ENCODE assay signal across 19 cellular contexts in the genomic region with DNA sequence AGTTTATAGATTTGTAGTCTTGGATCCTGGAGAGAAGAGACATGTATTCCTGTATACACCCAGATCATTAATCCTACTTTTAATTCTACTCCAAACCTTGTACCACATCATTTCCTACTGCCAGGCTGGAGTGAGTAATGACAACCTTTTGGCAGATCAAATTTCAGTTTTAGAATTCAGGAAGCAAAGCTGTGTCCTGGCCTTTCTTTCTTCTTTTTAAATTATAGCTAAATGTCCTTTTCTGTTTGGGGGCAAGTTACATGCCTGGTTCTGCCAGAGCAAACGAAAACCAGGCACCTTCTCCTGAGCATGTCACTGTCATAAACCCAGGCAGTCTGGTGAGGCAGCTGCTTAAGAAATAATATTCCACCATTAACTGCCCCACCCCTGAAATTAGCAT. TPM values are rescaled to one million over a fixed set of nuclear protein-coding genes. Genes with fewer than 3 reads are reported as not detected.
DNase-seq lines count a peak whose midpoint lies in the region; ATAC-seq and TF ChIP-seq lines count a peak whose summit lies in the region.
"Had no signal": no experiment of that assay in that cellular context is flagged by ENCODE, and none has a peak within 500 bp of the region (broad histone marks: within the 10 kb centered on the region; RNA-seq: fewer than 3 reads in every experiment).

No MANE protein-coding gene starts in this region.

- H3K9me3 Mint-ChIP-seq in neural progenitor cell: peaks cover 2% of the 10 kb centered on the region
- H3K9me3 Mint-ChIP-seq: activated CD4-positive, alpha-beta T cell treated with anti-CD3 and anti-CD28 coated beads, Interleukin-2, amount 10 ng/mL, durations not matched to agents 7 days and 5 days; activated T-cell treated with anti-CD3 and anti-CD28 coated beads, Interleukin-2, amount 50 U/mL, for 24 hours; IgD-negative memory B cell; memory B cell; stimulated activated naive CD8-positive, alpha-beta T cell treated with anti-CD3 and anti-CD28 coated beads, Interleukin-15, Interleukin-2, amounts not matched to agents 100 ng/mL and 50 ng/mL, for 24 hours had no signal

- H3K36me3 ChIP-seq in cardiac muscle cell (no peaks in the 10 kb centered on the region), heart right ventricle (peaks cover 0 to 4% (median 0%) of the 10 kb centered on the region in 9 donors), SK-N-SH (replicated peaks in 1 of 2; ENCODE audit: control insufficient read depth in 1 of 2, insufficient read depth in 2 of 2, low read length in 1 of 2) (peaks cover 0 to 3% of the 10 kb centered on the region in 2 experiments), neural progenitor cell (no peaks in the 10 kb centered on the region)
- H3K36me3 ChIP-seq: vagina had no signal

- H4K20me1 ChIP-seq in SK-N-SH (ENCODE audit: insufficient read depth) (no peaks in the 10 kb centered on the region; the same call in 1 of the 2 replicates), neural progenitor cell (ENCODE audit: low read depth) (no peaks in the 10 kb centered on the region)

- POLR2A ChIA-PET in SK-N-SH (lab: Yijun Ruan, JAX): interaction anchor here (0.6 kb wide), 1 partner anchor 87 kb away, joined by 3 read pairs; no protein-coding TSS in a partner anchor

- H3K4me1 Mint-ChIP-seq in neural progenitor cell: peaks cover 10% of the 10 kb centered on the region

- no peak overlapping the region for H3K4me3 ChIP-seq in cardiac muscle cell
- no peak overlapping the region for H3K4me3 ChIP-seq in heart right ventricle
- no peak overlapping the region for H3K4me3 ChIP-seq in SK-N-SH (ENCODE audit: low read depth in 2 of 2, low read length in 1 of 2)
- H3K4me3 ChIP-seq in neural progenitor cell: no peak overlapping the region
- H3K4me3 ChIP-seq: coronary artery, skin epidermis, vagina had no signal

- TF ChIP-seq RAD21 in SK-N-SH (IDR thresholded peaks at IDR 0.05; ENCODE audit: low read length): no peak

- H3F3A ChIP-seq in SK-N-SH (replicated peaks; ENCODE audit: insufficient read depth): peaks cover 31% of the 10 kb centered on the region
- no peaks in the 10 kb centered on the region for H3F3A ChIP-seq in neural progenitor cell (ENCODE audit: low read depth)

- H3K27ac ChIP-seq in cardiac muscle cell: peak overlapping the region; percentile 46
- H3K27ac ChIP-seq in heart right ventricle: peak overlapping the region in 4 of 10 donors; percentile 10 to 46 (median 18)
- H3K27ac ChIP-seq in SK-N-SH (ENCODE audit: low read depth in 2 of 2, low read length in 1 of 2): peak overlapping the region; percentile 56 to 62
- H3K27ac ChIP-seq in neural progenitor cell: no peak overlapping the region
- H3K27ac ChIP-seq: coronary artery, skin epidermis, vagina had no signal

- H3K27me3 Mint-ChIP-seq in neural progenitor cell (ENCODE audit: insufficient read depth, low read depth): no peaks in the 10 kb centered on the region
- H3K27me3 Mint-ChIP-seq: IgD-negative memory B cell, memory B cell had no signal

- ATAC-seq in heart right ventricle (no peak), HG03432 (IDR thresholded peaks at IDR 0.05; ENCODE audit: unreplicated experiment) (no peak)

- intact Hi-C loops in heart right ventricle (cut with DNase I): no loop called here

- H3K4me3 Mint-ChIP-seq in neural progenitor cell: no peak overlapping the region
- H3K4me3 Mint-ChIP-seq: activated CD4-positive, alpha-beta T cell treated with anti-CD3 and anti-CD28 coated beads, Interleukin-2, amount 10 ng/mL, durations not matched to agents 7 days and 5 days; activated T-cell treated with anti-CD3 and anti-CD28 coated beads, Interleukin-2, amount 50 U/mL, for 24 hours; IgD-negative memory B cell; memory B cell; stimulated activated naive CD8-positive, alpha-beta T cell treated with anti-CD3 and anti-CD28 coated beads, Interleukin-15, Interleukin-2, amounts not matched to agents 100 ng/mL and 50 ng/mL, for 24 hours had no signal

- H3K9me3 ChIP-seq in cardiac muscle cell (ENCODE audit: low read depth) (no peaks in the 10 kb centered on the region), heart right ventricle (no peaks in the 10 kb centered on the region), SK-N-SH (no peaks in the 10 kb centered on the region), neural progenitor cell (ENCODE audit: low read depth) (no peaks in the 10 kb centered on the region)
- H3K9me3 ChIP-seq: vagina had no signal

- TF ChIP-seq CTCF in cardiac muscle cell (IDR thresholded peaks at IDR 0.05; ENCODE audit: low read depth, low read length) (no peak), heart right ventricle (IDR thresholded peaks at IDR 0.05) (no peak), SK-N-SH (IDR thresholded peaks at IDR 0.05) (no peak), neural progenitor cell (IDR thresholded peaks at IDR 0.05) (no peak)

- H2AFZ ChIP-seq in SK-N-SH (ENCODE audit: low read depth): no peak overlapping the region
- no peak overlapping the region for H2AFZ ChIP-seq in neural progenitor cell (replicated peaks)

- H3K4me1 ChIP-seq in cardiac muscle cell (ENCODE audit: low read depth) (peaks cover 16% of the 10 kb centered on the region), heart right ventricle (peaks cover 0 to 59% (median 35%) of the 10 kb centered on the region in 9 donors), SK-N-SH (ENCODE audit: control insufficient read depth in 1 of 2, insufficient read depth in 2 of 2, low read depth in 1 of 2, low read length in 1 of 2) (peaks cover 4 to 31% of the 10 kb centered on the region in 2 experiments; a peak in 3 of 4 replicates), neural progenitor cell (no peaks in the 10 kb centered on the region)

- DNase-seq in cardiac muscle cell (ENCODE audit: low read depth in 1 of 2, low spot score in 1 of 2) (no peak), heart right ventricle (no peak), SK-N-SH (no peak), kidney tubule cell (ENCODE audit: low spot score) (peak; percentile 33), neural progenitor cell (ENCODE audit: low spot score) (no peak), NCI-H1694 (lab: John Stamatoyannopoulos, UW) (no peak)
- no peak for DNase-seq in stimulated activated CD4-positive, alpha-beta T cell treated with anti-CD3 and anti-CD28 coated beads, Interleukin-4, amount 100 ng/mL, for 24 hours
- DNase-seq: activated CD4-positive, alpha-beta T cell treated with anti-CD3 and anti-CD28 coated beads, Interleukin-2, amount 10 ng/mL, durations not matched to agents 7 days and 5 days; activated T-cell treated with anti-CD3 and anti-CD28 coated beads, Interleukin-2, amount 50 U/mL, for 24 hours; NCI-H146; nucleus accumbens; Right ventricle myocardium superior had no signal

- TF ChIP-seq EP300 in SK-N-SH (IDR thresholded peaks at IDR 0.05; ENCODE audit: borderline replicate concordance in 1 of 2, low read depth in 1 of 2, low read length in 1 of 2): no peak; a peak in 1 of 4 replicates

- CTCF ChIA-PET in SK-N-SH (lab: Yijun Ruan, JAX): interaction anchor here (0.7 to 1.6 kb wide), 5 partner anchors 9 to 173 kb away, joined by 3 to 4 read pairs (median 3); no protein-coding TSS in a partner anchor

- H3K79me2 ChIP-seq in SK-N-SH (ENCODE audit: insufficient read depth) (peaks cover 100% of the 10 kb centered on the region), neural progenitor cell (ENCODE audit: low read depth) (no peaks in the 10 kb centered on the region)

- H3K36me3 Mint-ChIP-seq in neural progenitor cell: peaks cover 4% of the 10 kb centered on the region

- H3K9me2 ChIP-seq in SK-N-SH: no peaks in the 10 kb centered on the region

- H3K9ac ChIP-seq in SK-N-SH (no peak overlapping the region; the same call in 1 of the 2 replicates), neural progenitor cell (no peak overlapping the region)

- no peak overlapping the region for H3K27ac Mint-ChIP-seq in neural progenitor cell
- H3K27ac Mint-ChIP-seq: activated CD4-positive, alpha-beta T cell treated with anti-CD3 and anti-CD28 coated beads, Interleukin-2, amount 10 ng/mL, durations not matched to agents 7 days and 5 days; activated T-cell treated with anti-CD3 and anti-CD28 coated beads, Interleukin-2, amount 50 U/mL, for 24 hours; IgD-negative memory B cell; memory B cell; stimulated activated naive CD8-positive, alpha-beta T cell treated with anti-CD3 and anti-CD28 coated beads, Interleukin-15, Interleukin-2, amounts not matched to agents 100 ng/mL and 50 ng/mL, for 24 hours had no signal

- H3K27me3 ChIP-seq in cardiac muscle cell: no peaks in the 10 kb centered on the region
- H3K27me3 ChIP-seq in heart right ventricle: no peaks in the 10 kb centered on the region
- no peaks in the 10 kb centered on the region for H3K27me3 ChIP-seq in SK-N-SH (ENCODE audit: insufficient read depth)
- H3K27me3 ChIP-seq in neural progenitor cell: no peaks in the 10 kb centered on the region
- H3K27me3 ChIP-seq: vagina had no signal

- H3K4me2 ChIP-seq in SK-N-SH (peak overlapping the region; percentile 51), neural progenitor cell (no peak overlapping the region)

- 19 to 44% methylated on average over 1 of the region's 1 CpG for WGBS in heart right ventricle, 2 donors
- 5% methylated on average over 1 of the region's 1 CpG for WGBS in SK-N-SH (ENCODE audit: low lambda C conversion rate)

TF ChIP-seq in SK-N-SH, 30 proteins besides CTCF, POLR2A, EP300 and RAD21 (continues in another document):
- TF ChIP-seq PBX3 (IDR thresholded peaks at IDR 0.05) (peak; percentile 89), RXRA (IDR thresholded peaks at IDR 0.05; ENCODE audit: borderline replicate concordance, low read depth) (no peak)

RNA-seq across cellular contexts. Expression of gene SAMD4A, which starts 33.0 kb away (rescaled TPM):
- total RNA-seq in cardiac muscle cell: 26.6 and 60.4 TPM in 2 replicates
- 14.4 and 28.6 TPM in 2 replicates for polyA plus RNA-seq in cardiac muscle cell
- 100 to 1,000 TPM; 141 to 284 (median 233) TPM for total RNA-seq in heart right ventricle
- 10 to 100 TPM; 14.0 to 41.0 TPM for polyA plus RNA-seq in heart right ventricle
- polyA plus RNA-seq in SK-N-SH (2012; rRNA removed): 5.0 and 5.9 TPM in 2 replicates
- polyA plus RNA-seq in SK-N-SH (2012; cell fraction: cytosol; rRNA removed): 5.2 and 5.7 TPM in 2 replicates
- polyA plus RNA-seq in SK-N-SH (2012; cell fraction: nucleus; rRNA removed): 16.6 and 20.6 TPM in 2 replicates
- total RNA-seq in neural progenitor cell (ENCODE audit: low replicate concordance): 4.3 and 4.6 TPM in 2 replicates
